In genomic region chr1:201946224-201946908, GRCh38 we compare ENCODE assay signal across 8 cellular contexts. TPM values are rescaled to one million over a fixed set of nuclear protein-coding genes. Genes with fewer than 3 reads are reported as not detected.
DNase-seq lines count a peak whose midpoint lies in the region; ATAC-seq and TF ChIP-seq lines count a peak whose summit lies in the region.

LMOD1 (minus strand) TSS chr1:201946548; CDS start chr1:201946340, 208 bp downstream.

- H3K9ac ChIP-seq in BLaER1 (no peak within 1 kb of the TSS), neural cell (ENCODE audit: low read length) (no peak within 1 kb of the TSS)

- no peaks in the 10 kb centered on the region for H3K79me2 ChIP-seq in neural cell (replicated peaks; ENCODE audit: insufficient read depth, low read length)

- no peaks in the 10 kb centered on the region for H3K9me3 Mint-ChIP-seq in IgD-negative memory B cell
- H3K9me3 Mint-ChIP-seq in activated naive CD8-positive, alpha-beta T cell treated with anti-CD3 and anti-CD28 coated beads, Interleukin-2, amount 50 U/mL, for 24 hours, result no peaks in the 10 kb centered on the region

- H3K27me3 Mint-ChIP-seq in IgD-negative memory B cell, result peaks cover 44% of the 10 kb centered on the region
- peaks cover 45% of the 10 kb centered on the region for H3K27me3 Mint-ChIP-seq in activated naive CD8-positive, alpha-beta T cell treated with anti-CD3 and anti-CD28 coated beads, Interleukin-2, amount 50 U/mL, for 24 hours

- H3K4me2 ChIP-seq in BLaER1 (0 out of 2 replicates have a peak within 1 kb of the TSS, but pooled peaks have one; percentile 32), neural cell (ENCODE audit: low read length) (peak within 1 kb of the TSS; percentile 35)

- peak; percentile 28 for ATAC-seq in activated naive CD8-positive, alpha-beta T cell treated with anti-CD3 and anti-CD28 coated beads, Interleukin-2, amount 50 U/mL, for 24 hours
- ATAC-seq in GM21390 (IDR thresholded peaks at IDR 0.05; ENCODE audit: unreplicated experiment) (no peak), HG02840 (IDR thresholded peaks at IDR 0.05; ENCODE audit: low FRiP score, unreplicated experiment) (no peak)

- H4K20me1 ChIP-seq in BLaER1, result no peaks in the 10 kb centered on the region
- H4K20me1 ChIP-seq in neural cell (ENCODE audit: insufficient read depth), result no peaks in the 10 kb centered on the region

- H3K36me3 Mint-ChIP-seq in IgD-negative memory B cell, result no peaks in the 10 kb centered on the region
- no peaks in the 10 kb centered on the region for H3K36me3 Mint-ChIP-seq in activated naive CD8-positive, alpha-beta T cell treated with anti-CD3 and anti-CD28 coated beads, Interleukin-2, amount 50 U/mL, for 24 hours (ENCODE audit: low read depth)

- peaks cover 10% of the 10 kb centered on the region for H3K4me1 ChIP-seq in BLaER1

- intact Hi-C loops in head of caudate nucleus (cut with DNase I), result no loop called here

- H3K4me3 Mint-ChIP-seq in IgD-negative memory B cell, result peak within 1 kb of the TSS in 3 of 4 donors; percentile 68 to 83 (median 82)
- peak within 1 kb of the TSS; percentile 39 for H3K4me3 Mint-ChIP-seq in activated naive CD8-positive, alpha-beta T cell treated with anti-CD3 and anti-CD28 coated beads, Interleukin-2, amount 50 U/mL, for 24 hours

- H3F3A ChIP-seq in neural cell (ENCODE audit: insufficient read depth, low read length, poor library complexity, severe bottlenecking), result no peaks in the 10 kb centered on the region

- H3K27me3 ChIP-seq in BLaER1 (peaks cover 45% of the 10 kb centered on the region), neural cell (ENCODE audit: insufficient read depth, low read depth, low read length) (peaks cover 32% of the 10 kb centered on the region)

- no peak for TF ChIP-seq RAD21 in neural cell (conservative IDR thresholded peaks at IDR 0.05)

- no peaks in the 10 kb centered on the region for H3K9me3 ChIP-seq in BLaER1
- no peaks in the 10 kb centered on the region for H3K9me3 ChIP-seq in neural cell (ENCODE audit: low read length)

- H3K27ac Mint-ChIP-seq in IgD-negative memory B cell, result peak within 1 kb of the TSS in 2 of 3 donors; percentile 18 to 59
- no peak within 1 kb of the TSS for H3K27ac Mint-ChIP-seq in activated naive CD8-positive, alpha-beta T cell treated with anti-CD3 and anti-CD28 coated beads, Interleukin-2, amount 50 U/mL, for 24 hours

- H3K27ac ChIP-seq in BLaER1 (no peak within 1 kb of the TSS), neural cell (ENCODE audit: low read length) (no peak within 1 kb of the TSS)

- H3K9me2 ChIP-seq in neural cell (ENCODE audit: insufficient read depth, low read length), result no peaks in the 10 kb centered on the region

- no peak for TF ChIP-seq CTCF in neural cell (IDR thresholded peaks at IDR 0.05; ENCODE audit: poor library complexity, severe bottlenecking)

- H2AFZ ChIP-seq in neural cell (ENCODE audit: low read depth, low read length), result no peak within 1 kb of the TSS

- no peak for TF ChIP-seq EP300 in neural cell (conservative IDR thresholded peaks at IDR 0.05; ENCODE audit: poor library complexity, severe bottlenecking)

- H3K4me1 Mint-ChIP-seq in IgD-negative memory B cell, result peaks cover 2 to 11% (median 9%) of the 10 kb centered on the region in 3 donors
- H3K4me1 Mint-ChIP-seq in activated naive CD8-positive, alpha-beta T cell treated with anti-CD3 and anti-CD28 coated beads, Interleukin-2, amount 50 U/mL, for 24 hours, result peaks cover 2% of the 10 kb centered on the region

- DNase-seq in activated naive CD8-positive, alpha-beta T cell treated with anti-CD3 and anti-CD28 coated beads, Interleukin-2, amount 50 U/mL, for 24 hours, result no peak
- DNase-seq in head of caudate nucleus (peak; percentile 47 to 83 (median 66)), GM19238 (ENCODE audit: insufficient read length, low spot score) (no peak)

- H3K36me3 ChIP-seq in BLaER1 (no peaks in the 10 kb centered on the region), neural cell (ENCODE audit: insufficient read depth, low read length) (no peaks in the 10 kb centered on the region)

- H3K4me3 ChIP-seq in BLaER1, result no peak within 1 kb of the TSS
- H3K4me3 ChIP-seq in neural cell (ENCODE audit: low read length), result peak within 1 kb of the TSS; percentile 57

TF ChIP-seq in neural cell, 6 proteins besides CTCF, POLR2A, EP300 and RAD21:
- TF ChIP-seq SMC3 (conservative IDR thresholded peaks at IDR 0.05; ENCODE audit: poor library complexity) (no peak), TAF1 (IDR thresholded peaks at IDR 0.05; ENCODE audit: low read depth) (no peak), EZH2 (IDR thresholded peaks at IDR 0.05; ENCODE audit: borderline replicate concordance, insufficient read depth, low read length, poor library complexity, severe bottlenecking) (no peak), REST (IDR thresholded peaks at IDR 0.05; ENCODE audit: borderline replicate concordance) (no peak), POLR2AphosphoS5 (IDR thresholded peaks at IDR 0.05) (no peak), MXI1 (conservative IDR thresholded peaks at IDR 0.05; ENCODE audit: poor library complexity, severe bottlenecking) (no peak)

RNA-seq across cellular contexts. Expression of gene LMOD1, which starts in this region (rescaled TPM):
- polyA plus RNA-seq in IgD-negative memory B cell, result not detected
- polyA plus RNA-seq in neural cell, result not detected in 2 replicates
- 0.23 TPM in 1 of 2 replicates, not detected in the other for polyA minus RNA-seq in neural cell

Comparison
In these comparisons a context has a peak if more than half of its experiments do, and no peak if none do; other contexts are left out.
1. DNase-seq: peak in head of caudate nucleus (42 of 42); none in activated naive CD8-positive, alpha-beta T cell treated with anti-CD3 and anti-CD28 coated beads, Interleukin-2, amount 50 U/mL, for 24 hours (single experiment) and GM19238 (single experiment).